Comparison of ENCODE assay signal across 19 cellular contexts in the genomic region with DNA sequence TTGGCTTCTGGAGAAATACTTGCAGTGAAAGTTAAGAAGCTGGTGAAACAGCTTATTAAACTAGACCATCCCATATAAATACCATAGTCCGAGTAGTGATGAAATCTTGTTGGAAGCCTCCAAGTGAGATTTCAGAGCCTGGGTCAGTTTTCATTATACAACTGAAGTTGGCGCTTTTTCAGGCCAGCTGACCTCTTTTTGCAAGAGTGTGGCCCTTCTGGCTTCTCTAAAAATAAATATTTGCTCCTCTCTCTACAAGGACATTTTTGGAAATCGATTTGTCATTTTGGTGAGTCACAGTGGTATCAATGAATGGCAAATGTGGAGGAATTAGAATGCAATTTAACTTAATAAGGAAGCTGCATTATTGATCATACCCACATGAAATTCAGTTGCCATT. TPM values are rescaled to one million over a fixed set of nuclear protein-coding genes. Genes with fewer than 3 reads are reported as not detected.
A peak's percentile ranks its signal among the peaks of the same experiment; 100 is the strongest.
DNase-seq lines count a peak whose midpoint lies in the region; ATAC-seq, FAIRE-seq and TF ChIP-seq lines count a peak whose summit lies in the region.
"Had no signal": no experiment of that assay in that cellular context is flagged by ENCODE, and none has a peak within 500 bp of the region (broad histone marks: within the 10 kb centered on the region; RNA-seq: fewer than 3 reads in every experiment).

No MANE protein-coding gene starts in this region.

- H3K36me3 ChIP-seq in kidney (ENCODE audit: control insufficient read depth in 1 of 2, insufficient read depth in 2 of 2, low read length in 2 of 2): no peaks in the 10 kb centered on the region
- H3K36me3 ChIP-seq: BE2C, vagina had no signal

- DNase-seq in GM04504 (ENCODE audit: low read depth) (peak; percentile 15), cardiac fibroblast (ENCODE audit: low read depth in 2 of 2) (peak; percentile 7 to 71), kidney (peak; percentile 31), stromal cell of bone marrow (ENCODE audit: low read depth) (peak; percentile 53), osteocyte (ENCODE audit: extremely low spot score, unreplicated experiment) (no peak), glomerular visceral epithelial cell (ENCODE audit: extremely low spot score) (no peak)
- DNase-seq in activated T-helper 1 cell treated with anti-CD3 and anti-CD28 coated beads, Interleukin-12 subunit alpha, Interleukin-12 subunit beta, Interleukin-2, Interleukin-4 antibody, amounts not matched to agents 30 ng/mL and 10 ng/mL and 1 ng/mL, durations not matched to agents 14 hours and 24 hours and 36 hours (ENCODE audit: low spot score): no peak
- DNase-seq: activated CD8-positive, alpha-beta memory T cell treated with anti-CD3 and anti-CD28 coated beads, Interleukin-2, amount 50 U/mL, for 4 hours; activated naive CD4-positive, alpha-beta T cell treated with anti-CD3 and anti-CD28 coated beads for 36 hours; BE2C; KBM-7; NCI-H1417 treated with DMSO at 0.1 percent for 48 hours had no signal

- ATAC-seq in GM19035 (IDR thresholded peaks at IDR 0.05; ENCODE audit: unreplicated experiment): no peak

- H3K4me3 ChIP-seq in cardiac fibroblast (replicated peaks in 1 of 2; ENCODE audit: low read depth in 2 of 2, low read length in 2 of 2) (no peak overlapping the region), kidney (ENCODE audit: low read length in 2 of 2) (no peak overlapping the region)
- H3K4me3 ChIP-seq: vagina had no signal

- TF ChIP-seq CTCF in cardiac fibroblast (IDR thresholded peaks at IDR 0.05; ENCODE audit: low read depth, low read length) (no peak), kidney (IDR thresholded peaks at IDR 0.05; ENCODE audit: borderline replicate concordance, extremely low read depth, insufficient read depth) (no peak), osteocyte (IDR thresholded peaks at IDR 0.05) (no peak)

- no peaks in the 10 kb centered on the region for H3K9me3 ChIP-seq in kidney (ENCODE audit: control insufficient read depth in 1 of 2, low read length in 2 of 2)
- H3K9me3 ChIP-seq: BE2C, vagina had no signal

- peaks cover 5% of the 10 kb centered on the region for H3K4me1 Mint-ChIP-seq in osteocyte (ENCODE audit: unreplicated experiment)
- no peaks in the 10 kb centered on the region for H3K4me1 Mint-ChIP-seq in activated T-helper 1 cell treated with anti-CD3 and anti-CD28 coated beads, Interleukin-12 subunit alpha, Interleukin-12 subunit beta, Interleukin-2, Interleukin-4 antibody, amounts not matched to agents 30 ng/mL and 10 ng/mL and 1 ng/mL, durations not matched to agents 14 hours and 24 hours and 36 hours (ENCODE audit: low read depth)
- H3K4me1 Mint-ChIP-seq: brain had no signal

- intact Hi-C loops in kidney (cut with DNase I): no loop called here
- intact Hi-C loops in activated T-helper 1 cell treated with anti-CD3 and anti-CD28 coated beads, Interleukin-12 subunit alpha, Interleukin-12 subunit beta, Interleukin-2, Interleukin-4 antibody, amounts not matched to agents 30 ng/mL and 10 ng/mL and 1 ng/mL, durations not matched to agents 14 hours and 24 hours and 36 hours (cut with micrococcal nuclease): no loop called here

- FAIRE-seq in kidney (lab: Jason Lieb, UNC): no peak
- FAIRE-seq: GM18507 had no signal

- peaks cover 4% of the 10 kb centered on the region for H3K27me3 Mint-ChIP-seq in osteocyte (ENCODE audit: unreplicated experiment)
- H3K27me3 Mint-ChIP-seq in activated T-helper 1 cell treated with anti-CD3 and anti-CD28 coated beads, Interleukin-12 subunit alpha, Interleukin-12 subunit beta, Interleukin-2, Interleukin-4 antibody, amounts not matched to agents 30 ng/mL and 10 ng/mL and 1 ng/mL, durations not matched to agents 14 hours and 24 hours and 36 hours (ENCODE audit: insufficient read depth): no peaks in the 10 kb centered on the region

- H3K9me3 Mint-ChIP-seq in osteocyte (ENCODE audit: unreplicated experiment): peaks cover 4% of the 10 kb centered on the region
- no peaks in the 10 kb centered on the region for H3K9me3 Mint-ChIP-seq in activated T-helper 1 cell treated with anti-CD3 and anti-CD28 coated beads, Interleukin-12 subunit alpha, Interleukin-12 subunit beta, Interleukin-2, Interleukin-4 antibody, amounts not matched to agents 30 ng/mL and 10 ng/mL and 1 ng/mL, durations not matched to agents 14 hours and 24 hours and 36 hours
- H3K9me3 Mint-ChIP-seq: brain, memory B cell had no signal

- H3K4me3 Mint-ChIP-seq in osteocyte (ENCODE audit: unreplicated experiment): no peak overlapping the region
- no peak overlapping the region for H3K4me3 Mint-ChIP-seq in activated T-helper 1 cell treated with anti-CD3 and anti-CD28 coated beads, Interleukin-12 subunit alpha, Interleukin-12 subunit beta, Interleukin-2, Interleukin-4 antibody, amounts not matched to agents 30 ng/mL and 10 ng/mL and 1 ng/mL, durations not matched to agents 14 hours and 24 hours and 36 hours
- H3K4me3 Mint-ChIP-seq: activated naive CD4-positive, alpha-beta T cell treated with anti-CD3 and anti-CD28 coated beads for 36 hours; brain; memory B cell had no signal

- H3K9ac ChIP-seq in kidney (ENCODE audit: low read length in 2 of 2): no peak overlapping the region

- no peak overlapping the region for H3K27ac Mint-ChIP-seq in osteocyte (ENCODE audit: unreplicated experiment)
- H3K27ac Mint-ChIP-seq in activated T-helper 1 cell treated with anti-CD3 and anti-CD28 coated beads, Interleukin-12 subunit alpha, Interleukin-12 subunit beta, Interleukin-2, Interleukin-4 antibody, amounts not matched to agents 30 ng/mL and 10 ng/mL and 1 ng/mL, durations not matched to agents 14 hours and 24 hours and 36 hours: no peak overlapping the region
- H3K27ac Mint-ChIP-seq: activated naive CD4-positive, alpha-beta T cell treated with anti-CD3 and anti-CD28 coated beads for 36 hours; brain; memory B cell had no signal

- H3K27ac ChIP-seq in kidney (ENCODE audit: low read depth in 2 of 2, low read length in 2 of 2): no peak overlapping the region
- H3K27ac ChIP-seq: HL-60, vagina had no signal

- H3K36me3 Mint-ChIP-seq in osteocyte (ENCODE audit: unreplicated experiment): no peaks in the 10 kb centered on the region
- H3K36me3 Mint-ChIP-seq in activated T-helper 1 cell treated with anti-CD3 and anti-CD28 coated beads, Interleukin-12 subunit alpha, Interleukin-12 subunit beta, Interleukin-2, Interleukin-4 antibody, amounts not matched to agents 30 ng/mL and 10 ng/mL and 1 ng/mL, durations not matched to agents 14 hours and 24 hours and 36 hours (ENCODE audit: low read depth): no peaks in the 10 kb centered on the region
- H3K36me3 Mint-ChIP-seq: brain, memory B cell had no signal

- no peaks in the 10 kb centered on the region for H3K4me1 ChIP-seq in kidney (ENCODE audit: control insufficient read depth in 1 of 2, insufficient read depth in 1 of 2, low read depth in 1 of 2, low read length in 2 of 2)
- H3K4me1 ChIP-seq: BE2C, vagina had no signal

RNA-seq across cellular contexts. Expression of a gene that starts 51.3 kb away (rescaled TPM):
- total RNA-seq in kidney (17.2 TPM), osteocyte (3.6 and 4.6 TPM in 2 replicates)
- polyA plus RNA-seq in kidney (ENCODE audit: insufficient read depth, low read depth, low replicate concordance): 4.5 TPM
- total RNA-seq in activated T-helper 1 cell treated with anti-CD3 and anti-CD28 coated beads, Interleukin-12 subunit alpha, Interleukin-12 subunit beta, Interleukin-2, Interleukin-4 antibody, amounts not matched to agents 30 ng/mL and 10 ng/mL and 1 ng/mL, durations not matched to agents 14 hours and 24 hours and 36 hours: not detected in 2 replicates
- total RNA-seq: activated naive CD4-positive, alpha-beta T cell treated with anti-CD3 and anti-CD28 coated beads for 36 hours; T-helper 2 cell treated with Interferon-gamma antibody and Interleukin-4, amounts not matched to agents 100 ng/mL and 5 ng/mL, for 36 hours had no signal

Comparison
In these comparisons a context has a peak if more than half of its experiments do, and no peak if none do; other contexts are left out.
1. DNase-seq: peak in GM04504 (single experiment), cardiac fibroblast (2 of 2), kidney (single experiment) and stromal cell of bone marrow (single experiment); none in osteocyte (single experiment), activated T-helper 1 cell treated with anti-CD3 and anti-CD28 coated beads, Interleukin-12 subunit alpha, Interleukin-12 subunit beta, Interleukin-2, Interleukin-4 antibody, amounts not matched to agents 30 ng/mL and 10 ng/mL and 1 ng/mL, durations not matched to agents 14 hours and 24 hours and 36 hours (single experiment) and glomerular visceral epithelial cell (single experiment).